10 cellular contexts compared by ENCODE assay signal in genomic region chr22:20463324-20464095, GRCh38. TPM values are rescaled to one million over a fixed set of nuclear protein-coding genes. Genes with fewer than 3 reads are reported as not detected.
DNase-seq lines count a peak whose midpoint lies in the region; ATAC-seq and TF ChIP-seq lines count a peak whose summit lies in the region.
"Had no signal": no experiment of that assay in that cellular context is flagged by ENCODE, and none has a peak within 500 bp of the region (broad histone marks: within the 10 kb centered on the region; RNA-seq: fewer than 3 reads in every experiment).

No MANE protein-coding gene starts in this region.

- DNase-seq in DMS 273 treated with DMSO at 0.1 percent for 48 hours (lab: John Stamatoyannopoulos, UW) = peak; percentile 43
- DNase-seq in NB4 (ENCODE audit: low read depth) = peak; percentile 59
- DNase-seq in activated T-cell treated with anti-CD3 and anti-CD28 coated beads, Interleukin-2, amount 50 U/mL, for 24 hours = peak; percentile 54
- peak; percentile 62 for DNase-seq in myocyte (ENCODE audit: low read depth)
- DNase-seq in NCI-H510A (lab: John Stamatoyannopoulos, UW) = no peak
- DNase-seq in COLO829 (ENCODE audit: low spot score) = no peak
- DNase-seq in NCI-H526 (lab: John Stamatoyannopoulos, UW) = no peak
- DNase-seq: NCI-H2107, nucleus accumbens had no signal

- no peak for ATAC-seq in HG03108 (IDR thresholded peaks at IDR 0.05; ENCODE audit: unreplicated experiment)

- TF ChIP-seq CTCF in NB4 (IDR thresholded peaks at IDR 0.05; ENCODE audit: low read depth, low read length) = no peak

- peaks cover 21% of the 10 kb centered on the region for H3K36me3 Mint-ChIP-seq in activated T-cell treated with anti-CD3 and anti-CD28 coated beads, Interleukin-2, amount 50 U/mL, for 24 hours (ENCODE audit: low read depth)

- no peaks in the 10 kb centered on the region for H3K9me3 Mint-ChIP-seq in activated T-cell treated with anti-CD3 and anti-CD28 coated beads, Interleukin-2, amount 50 U/mL, for 24 hours

- no peaks in the 10 kb centered on the region for H3K27me3 Mint-ChIP-seq in activated T-cell treated with anti-CD3 and anti-CD28 coated beads, Interleukin-2, amount 50 U/mL, for 24 hours

- peak overlapping the region; percentile 90 for H3K27ac Mint-ChIP-seq in activated T-cell treated with anti-CD3 and anti-CD28 coated beads, Interleukin-2, amount 50 U/mL, for 24 hours

- H3K4me1 Mint-ChIP-seq in activated T-cell treated with anti-CD3 and anti-CD28 coated beads, Interleukin-2, amount 50 U/mL, for 24 hours (ENCODE audit: low read depth) = peaks cover 50% of the 10 kb centered on the region

- no peak for TF ChIP-seq POLR2A in NB4 (IDR thresholded peaks at IDR 0.05; ENCODE audit: extremely low read depth, insufficient read length)

- peak overlapping the region; percentile 31 for H3K4me3 Mint-ChIP-seq in activated T-cell treated with anti-CD3 and anti-CD28 coated beads, Interleukin-2, amount 50 U/mL, for 24 hours

- no peak overlapping the region for H3K4me3 ChIP-seq in NB4 (ENCODE audit: low read depth, low read length)

RNA-seq across cellular contexts. Expression of gene SCARF2, which starts 25.9 kb away (rescaled TPM):
- total RNA-seq in myocyte = 4.8 and 7.9 TPM in 2 replicates
- 18.1 TPM for polyA plus RNA-seq in myocyte (2012)

RNA-seq across cellular contexts. Expression of gene KLHL22, which starts 32.1 kb away (rescaled TPM):
- 31.5 and 46.3 TPM in 2 replicates for total RNA-seq in myocyte
- 24.3 TPM for polyA plus RNA-seq in myocyte (2012)

RNA-seq across cellular contexts. Expression of gene MED15, which starts 43.9 kb away (rescaled TPM):
- total RNA-seq in myocyte = 29.7 and 41.7 TPM in 2 replicates
- polyA plus RNA-seq in myocyte (2012) = 94.4 TPM

Comparison
In these comparisons a context has a peak if more than half of its experiments do, and no peak if none do; other contexts are left out.
1. DNase-seq: peak in DMS 273 treated with DMSO at 0.1 percent for 48 hours (single experiment), NB4 (single experiment), activated T-cell treated with anti-CD3 and anti-CD28 coated beads, Interleukin-2, amount 50 U/mL, for 24 hours (single experiment) and myocyte (single experiment); none in NCI-H510A (single experiment), COLO829 (single experiment) and NCI-H526 (0 of 2).